17 cellular contexts compared by ENCODE assay signal in genomic region chr10:61188691-61189090, GRCh38.
"Had no signal": no experiment of that assay in that cellular context is flagged by ENCODE, and none has a peak within 500 bp of the region (broad histone marks: within the 10 kb centered on the region; RNA-seq: fewer than 3 reads in every experiment).

No MANE protein-coding gene starts in this region.

- H3K27me3 ChIP-seq: breast epithelium, gastroesophageal sphincter, heart right ventricle, thyroid gland had no signal

- H3K27ac Mint-ChIP-seq: activated naive CD4-positive, alpha-beta T cell treated with anti-CD3 and anti-CD28 coated beads for 36 hours; activated naive CD8-positive, alpha-beta T cell treated with anti-CD3 and anti-CD28 coated beads, Interleukin-2, amount 50 U/mL, for 24 hours; naive thymus-derived CD8-positive, alpha-beta T cell; stimulated activated memory B cell treated with anti-CD40 and anti-IgM and Interleukin-4, amounts not matched to agents 10 μg/mL and 1 μg/mL and 100 μg/mL, for 72 hours had no signal

- H3K36me3 Mint-ChIP-seq: stimulated activated memory B cell treated with anti-CD40 and anti-IgM and Interleukin-4, amounts not matched to agents 10 μg/mL and 1 μg/mL and 100 μg/mL, for 72 hours had no signal

- H3K27me3 Mint-ChIP-seq: activated naive CD8-positive, alpha-beta T cell treated with anti-CD3 and anti-CD28 coated beads, Interleukin-2, amount 50 U/mL, for 24 hours; stimulated activated memory B cell treated with anti-CD40 and anti-IgM and Interleukin-4, amounts not matched to agents 10 μg/mL and 1 μg/mL and 100 μg/mL, for 72 hours had no signal

- H3K36me3 ChIP-seq: breast epithelium, gastroesophageal sphincter, heart right ventricle, left ventricle myocardium inferior, thyroid gland had no signal

- H3K27ac ChIP-seq: breast epithelium, gastroesophageal sphincter, heart right ventricle, left ventricle myocardium inferior, thyroid gland had no signal

- H3K4me1 ChIP-seq: breast epithelium, gastroesophageal sphincter, left ventricle myocardium inferior, thyroid gland had no signal

- H3K4me3 ChIP-seq: breast epithelium, gastroesophageal sphincter, heart right ventricle, left ventricle myocardium inferior, thyroid gland had no signal

- DNase-seq: activated CD4-positive, alpha-beta T cell treated with anti-CD3 and anti-CD28 coated beads for 1 hour; activated CD4-positive, alpha-beta T cell treated with anti-CD3 and anti-CD28 coated beads, Interleukin-2, amount 50 U/mL, for 4 hours; activated naive CD4-positive, alpha-beta T cell treated with anti-CD3 and anti-CD28 coated beads for 36 hours; activated naive CD8-positive, alpha-beta T cell treated with anti-CD3 and anti-CD28 coated beads, Interleukin-2, amount 50 U/mL, for 24 hours; activated T-cell treated with anti-CD3 and anti-CD28 coated beads for 4 hours; aorta; cerebellar nuclear complex; dermis blood vessel endothelial cell; heart right ventricle; left ventricle myocardium inferior; naive thymus-derived CD8-positive, alpha-beta T cell; occipital lobe; T1000; thyroid gland had no signal

- H3K4me1 Mint-ChIP-seq: activated naive CD8-positive, alpha-beta T cell treated with anti-CD3 and anti-CD28 coated beads, Interleukin-2, amount 50 U/mL, for 24 hours; naive thymus-derived CD8-positive, alpha-beta T cell; stimulated activated memory B cell treated with anti-CD40 and anti-IgM and Interleukin-4, amounts not matched to agents 10 μg/mL and 1 μg/mL and 100 μg/mL, for 72 hours had no signal

- ATAC-seq: activated naive CD8-positive, alpha-beta T cell treated with anti-CD3 and anti-CD28 coated beads, Interleukin-2, amount 50 U/mL, for 24 hours; gastroesophageal sphincter; naive thymus-derived CD8-positive, alpha-beta T cell; stimulated activated memory B cell treated with anti-CD40 and anti-IgM and Interleukin-4, amounts not matched to agents 10 μg/mL and 1 μg/mL and 100 μg/mL, for 72 hours had no signal

- H3K9me3 ChIP-seq: thyroid gland had no signal

- H3K4me3 Mint-ChIP-seq: activated naive CD4-positive, alpha-beta T cell treated with anti-CD3 and anti-CD28 coated beads for 36 hours; activated naive CD8-positive, alpha-beta T cell treated with anti-CD3 and anti-CD28 coated beads, Interleukin-2, amount 50 U/mL, for 24 hours; naive thymus-derived CD8-positive, alpha-beta T cell; stimulated activated memory B cell treated with anti-CD40 and anti-IgM and Interleukin-4, amounts not matched to agents 10 μg/mL and 1 μg/mL and 100 μg/mL, for 72 hours had no signal
